Comparison of ENCODE assay signal across 25 cellular contexts in genomic region chr1:28078262-28078661, GRCh38. TPM values are rescaled to one million over a fixed set of nuclear protein-coding genes. Genes with fewer than 3 reads are reported as not detected.
DNase-seq lines count a peak whose midpoint lies in the region; ATAC-seq, FAIRE-seq and TF ChIP-seq lines count a peak whose summit lies in the region.
"Had no signal": no experiment of that assay in that cellular context is flagged by ENCODE, and none has a peak within 500 bp of the region (broad histone marks: within the 10 kb centered on the region; RNA-seq: fewer than 3 reads in every experiment).

No MANE protein-coding gene starts in this region.

- CTCF ChIA-PET in K562 (lab: Yijun Ruan, JAX; ENCODE audit: low intra/inter-chr PET ratio) = no interaction called here

- in situ Hi-C loops in K562 (cut with MboI) = no loop called here

- no peaks in the 10 kb centered on the region for H3K9me1 ChIP-seq in K562 (ENCODE audit: control insufficient read depth, insufficient read depth, low read length)

- 77% methylated on average over 4 of the region's 4 CpGs for WGBS in K562 (ENCODE audit: insufficient coverage, low coverage, missing lambda C conversion rate)

- H3K36me3 ChIP-seq in Karpas-422 (ENCODE audit: insufficient read depth, low read length) (peaks cover 33% of the 10 kb centered on the region; the same call in 1 of the 2 replicates), K562 (ENCODE audit: control insufficient read depth, insufficient read depth, low read length) (peaks cover 52% of the 10 kb centered on the region; the same call in 2 of the 3 replicates)
- H3K36me3 ChIP-seq: BE2C had no signal

- H3K4me3 ChIP-seq in Karpas-422 (ENCODE audit: low read length) = no peak overlapping the region
- H3K4me3 ChIP-seq in K562 = no peak overlapping the region
- H3K4me3 ChIP-seq: hepatocyte, sigmoid colon, SJSA1, transverse colon had no signal

- H3K9ac ChIP-seq in Karpas-422 (ENCODE audit: low read length) (no peak overlapping the region), K562 (ENCODE audit: insufficient read depth in 1 of 2, low read depth in 2 of 2, low read length in 2 of 2) (no peak overlapping the region)
- H3K9ac ChIP-seq: KMS-11 had no signal

- intact Hi-C loops in K562 (cut with micrococcal nuclease) (no loop called here), left ventricle myocardium superior (cut with micrococcal nuclease) (no loop called here)

- no peak for ATAC-seq in K562
- ATAC-seq in left ventricle myocardium superior = peak; percentile 69
- ATAC-seq in HG02642 (IDR thresholded peaks at IDR 0.05; ENCODE audit: poor library complexity, unreplicated experiment) = no peak
- no peak for ATAC-seq in GM18505 (IDR thresholded peaks at IDR 0.05; ENCODE audit: unreplicated experiment)
- ATAC-seq: CD8-positive, alpha-beta T cell had no signal

- TF ChIP-seq RAD21 in K562 (CRISPR knock-in tag; conservative IDR thresholded peaks at IDR 0.05 in 1 of 2, IDR thresholded peaks at IDR 0.05 in 1 of 2) = no peak

- TF ChIP-seq CTCF in K562 (IDR thresholded peaks at IDR 0.05 in 2 of 3, conservative IDR thresholded peaks at IDR 0.05 in 1 of 3; ENCODE audit: insufficient read depth in 2 of 3, low read depth in 1 of 3, low read length in 3 of 3) (no peak), GM10266 (IDR thresholded peaks at IDR 0.05; ENCODE audit: control insufficient read depth, insufficient read depth, low read depth, missing control alignments) (no peak)

- no peaks in the 10 kb centered on the region for H3K27me3 ChIP-seq in Karpas-422 (ENCODE audit: low read length)
- H3K27me3 ChIP-seq in K562 (ENCODE audit: control insufficient read depth in 2 of 2, insufficient read depth in 2 of 2, low read length in 2 of 2) = no peaks in the 10 kb centered on the region
- H3K27me3 ChIP-seq: BE2C, hepatocyte, sigmoid colon, SJSA1, transverse colon had no signal

- FAIRE-seq in K562 (lab: Jason Lieb, UNC) = no peak
- FAIRE-seq: endometrium, H1 had no signal

- peaks cover 98% of the 10 kb centered on the region for H3K79me2 ChIP-seq in Karpas-422 (ENCODE audit: low read length)
- peaks cover 91% of the 10 kb centered on the region for H3K79me2 ChIP-seq in K562 (ENCODE audit: control insufficient read depth, insufficient read depth, low read length)

- POLR2A ChIA-PET in K562 (lab: Yijun Ruan, JAX) = interaction anchor here (0.6 to 2.6 kb wide), 7 partner anchors 9 to 137 kb away, joined by 3 to 31 read pairs (median 3); partner anchors contain the start of gene EYA3

- no peak for DNase-seq in Karpas-422
- DNase-seq in K562 (ENCODE audit: extremely low read depth in 1 of 4, low spot score in 3 of 4) = no peak
- no peak for DNase-seq in left ventricle myocardium superior
- peak; percentile 85 for DNase-seq in renal cortical epithelial cell (ENCODE audit: low read depth)
- DNase-seq in GM10266 (ENCODE audit: extremely low spot score) = no peak
- DNase-seq in NCI-H510A treated with DMSO at 0.1 percent for 48 hours (lab: John Stamatoyannopoulos, UW) = no peak
- DNase-seq: activated CD4-positive, alpha-beta T cell treated with anti-CD3 and anti-CD28 coated beads, Interleukin-2, amount 10 ng/mL, durations not matched to agents 24 days and 14 days; anterior cingulate cortex; BE2C; CD8-positive, alpha-beta T cell; central memory CD4-positive, alpha-beta T cell; foreskin melanocyte; left colon; NCI-H1930; sigmoid colon; stimulated activated CD4-positive, alpha-beta T cell treated with anti-CD3 and anti-CD28 coated beads, Interleukin-15, amount 100 ng/mL, for 24 hours; stimulated activated CD4-positive, alpha-beta T cell treated with anti-CD3 and anti-CD28 coated beads, Interleukin-4, amount 100 ng/mL, for 4 hours; transverse colon had no signal

- peaks cover 64% of the 10 kb centered on the region for H3K4me1 ChIP-seq in Karpas-422 (ENCODE audit: low read length)
- H3K4me1 ChIP-seq in K562 (replicated peaks in 1 of 2; ENCODE audit: control insufficient read depth in 2 of 2, insufficient read depth in 2 of 2, low read length in 2 of 2) = peaks cover 4 to 14% of the 10 kb centered on the region in 2 experiments; a peak in 4 of 5 replicates
- H3K4me1 ChIP-seq: BE2C had no signal

- BruUV-seq in K562 (replicated peaks; lab: Mats Ljungman, UMichigan) = no TSS peak

- TF ChIP-seq POLR2A in K562 (conservative IDR thresholded peaks at IDR 0.05) (no peak), GM18505 (IDR thresholded peaks at IDR 0.05; ENCODE audit: borderline replicate concordance, extremely low read depth, insufficient read depth, insufficient read length) (no peak)

- H3K27ac ChIP-seq in Karpas-422 (ENCODE audit: low read length) = 0 out of 2 replicates have a peak overlapping the region, but pooled peaks have one; percentile 37
- peak overlapping the region; percentile 13; the same call in 1 of the 3 replicates for H3K27ac ChIP-seq in K562 (ENCODE audit: extremely low read depth, low read depth, low read length)
- H3K27ac ChIP-seq: KMS-11, sigmoid colon had no signal

- no peaks in the 10 kb centered on the region for H4K20me1 ChIP-seq in Karpas-422 (ENCODE audit: insufficient read depth, low read depth, low read length)
- H4K20me1 ChIP-seq in K562 (replicated peaks; ENCODE audit: control insufficient read depth, insufficient read depth, low read length) = no peaks in the 10 kb centered on the region

- H2AFZ ChIP-seq in Karpas-422 (ENCODE audit: low read length) = no peak overlapping the region
- H2AFZ ChIP-seq in K562 (ENCODE audit: low read depth, low read length) = no peak overlapping the region
- H2AFZ ChIP-seq: hepatocyte had no signal

- H3K9me3 ChIP-seq in Karpas-422 (ENCODE audit: low read length) (no peaks in the 10 kb centered on the region), K562 (replicated peaks; ENCODE audit: control insufficient read depth, insufficient read depth, low read depth, low read length) (no peaks in the 10 kb centered on the region)
- H3K9me3 ChIP-seq: BE2C, sigmoid colon, SJSA1, transverse colon had no signal

- H3K9me2 ChIP-seq in Karpas-422 (replicated peaks; ENCODE audit: insufficient read depth, low read length) = no peaks in the 10 kb centered on the region

- no peak for TF ChIP-seq EP300 in K562 (IDR thresholded peaks at IDR 0.05; ENCODE audit: low read length)

- no peak overlapping the region for H3K4me2 ChIP-seq in Karpas-422 (ENCODE audit: low read depth, low read length, poor library complexity, severe bottlenecking)
- H3K4me2 ChIP-seq in K562 (ENCODE audit: insufficient read depth, low read length) = no peak overlapping the region
- H3K4me2 ChIP-seq: hepatocyte, KMS-11 had no signal

TF ChIP-seq in K562, 482 proteins besides CTCF, POLR2A, EP300 and RAD21 (continues in another document):
- TF ChIP-seq, protein P1, sequence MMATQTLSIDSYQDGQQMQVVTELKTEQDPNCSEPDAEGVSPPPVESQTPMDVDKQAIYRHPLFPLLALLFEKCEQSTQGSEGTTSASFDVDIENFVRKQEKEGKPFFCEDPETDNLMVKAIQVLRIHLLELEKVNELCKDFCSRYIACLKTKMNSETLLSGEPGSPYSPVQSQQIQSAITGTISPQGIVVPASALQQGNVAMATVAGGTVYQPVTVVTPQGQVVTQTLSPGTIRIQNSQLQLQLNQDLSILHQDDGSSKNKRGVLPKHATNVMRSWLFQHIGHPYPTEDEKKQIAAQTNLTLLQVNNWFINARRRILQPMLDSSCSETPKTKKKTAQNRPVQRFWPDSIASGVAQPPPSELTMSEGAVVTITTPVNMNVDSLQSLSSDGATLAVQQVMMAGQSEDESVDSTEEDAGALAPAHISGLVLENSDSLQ (IDR thresholded peaks at IDR 0.05) = peak; percentile 71
- peak; percentile 54; the same call in 1 of the 2 replicates for TF ChIP-seq MEF2A (IDR thresholded peaks at IDR 0.05; ENCODE audit: control insufficient read depth, low read depth, low read length)
- TF ChIP-seq, protein P2, sequence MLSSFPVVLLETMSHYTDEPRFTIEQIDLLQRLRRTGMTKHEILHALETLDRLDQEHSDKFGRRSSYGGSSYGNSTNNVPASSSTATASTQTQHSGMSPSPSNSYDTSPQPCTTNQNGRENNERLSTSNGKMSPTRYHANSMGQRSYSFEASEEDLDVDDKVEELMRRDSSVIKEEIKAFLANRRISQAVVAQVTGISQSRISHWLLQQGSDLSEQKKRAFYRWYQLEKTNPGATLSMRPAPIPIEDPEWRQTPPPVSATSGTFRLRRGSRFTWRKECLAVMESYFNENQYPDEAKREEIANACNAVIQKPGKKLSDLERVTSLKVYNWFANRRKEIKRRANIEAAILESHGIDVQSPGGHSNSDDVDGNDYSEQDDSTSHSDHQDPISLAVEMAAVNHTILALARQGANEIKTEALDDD (IDR thresholded peaks at IDR 0.05) = no peak

RNA-seq across cellular contexts. Expression of gene EYA3, which starts 10.1 kb away (rescaled TPM):
- 17.0 and 28.3 TPM in 2 replicates for total RNA-seq in Karpas-422 (2014; rRNA removed; shearing (Covaris generic); ENCODE audit: low replicate concordance)
- total RNA-seq in K562 (2011; cell fraction: chromatin; rRNA removed; ENCODE audit: low replicate concordance) = 65.3 and 113 TPM in 2 replicates
- 27.8 and 35.9 TPM in 2 replicates for total RNA-seq in K562 (2011; cell fraction: nucleolus; rRNA removed)
- total RNA-seq in K562 (2011; cell fraction: nucleoplasm; rRNA removed) = 43.1 and 57.6 TPM in 2 replicates
- total RNA-seq in K562 (2014; rRNA removed) (19.4 and 21.7 TPM in 2 replicates), K562 (2014; rRNA removed; fragmentation: Illumina TruSeq; extraction: Trizol) (51.3 and 55.7 TPM in 2 replicates), K562 (2015; rRNA removed; fragmentation: Illumina TruSeq; extraction: Trizol) (45.4 and 48.1 TPM in 2 replicates), K562 (2021) (45.6 and 51.3 TPM in 2 replicates), left ventricle myocardium superior (21.1 TPM), renal cortical epithelial cell (15.3 and 25.8 TPM in 2 replicates)
- polyA plus RNA-seq in K562 (2011; rRNA removed) (64.0 and 74.6 TPM in 2 replicates), K562 (2014; fragmentation: Illumina TruSeq; extraction: Trizol) (35.2 and 41.9 TPM in 2 replicates), K562 (2014; fragmentation: Nextera tagmentation; extraction: Ambion mirVana) (10 to 100 TPM; 29.4 to 43.6 TPM), K562 (2014; rRNA removed) (27.7 and 30.0 TPM in 2 replicates)
- polyA plus RNA-seq in K562 (2011; cell fraction: cytosol; rRNA removed) = 38.9 and 49.0 TPM in 2 replicates
- polyA plus RNA-seq in K562 (2011; cell fraction: nucleus; rRNA removed) = 44.1 and 52.2 TPM in 2 replicates
- 19.5 and 28.8 TPM in 2 replicates for polyA plus RNA-seq in K562 (2012)
- polyA minus RNA-seq in K562 (2011; rRNA and poly(A)+ RNA removed) = 119 and 132 TPM in 2 replicates
- 36.9 and 40.8 TPM in 2 replicates for polyA minus RNA-seq in K562 (2011; cell fraction: cytosol; rRNA and poly(A)+ RNA removed)
- 20.6 and 42.0 TPM in 2 replicates for polyA minus RNA-seq in K562 (2011; cell fraction: nucleus; rRNA and poly(A)+ RNA removed)
